In genomic region chr5:78627175-78627574, GRCh38 we compare ENCODE assay signal across 11 cellular contexts. TPM values are rescaled to one million over a fixed set of nuclear protein-coding genes. Genes with fewer than 3 reads are reported as not detected.
A peak's percentile ranks its signal among the peaks of the same experiment; 100 is the strongest.
DNase-seq lines count a peak whose midpoint lies in the region; ATAC-seq, FAIRE-seq and TF ChIP-seq lines count a peak whose summit lies in the region.
"Had no signal": no experiment of that assay in that cellular context is flagged by ENCODE, and none has a peak within 500 bp of the region (broad histone marks: within the 10 kb centered on the region; RNA-seq: fewer than 3 reads in every experiment).

No MANE protein-coding gene starts in this region.

- H3K79me1 ChIP-seq in trophoblast cell (ENCODE audit: low read length) = peaks cover 22% of the 10 kb centered on the region

- H3K36me3 Mint-ChIP-seq in CD8-positive, alpha-beta memory T cell = no peaks in the 10 kb centered on the region
- H3K36me3 Mint-ChIP-seq in glutamatergic neuron (ENCODE audit: unreplicated experiment) = peaks cover 6% of the 10 kb centered on the region

- H3K27ac ChIP-seq in PC-9 = no peak overlapping the region
- H3K27ac ChIP-seq in trophoblast cell (ENCODE audit: low read depth, low read length) = peak overlapping the region; percentile 89
- no peak overlapping the region for H3K27ac ChIP-seq in CD8-positive, alpha-beta memory T cell (ENCODE audit: low read depth, low read length)

- POLR2A ChIA-PET in PC-9 (lab: Charles Lee; ENCODE audit: unreplicated experiment) = no interaction called here
- POLR2A ChIA-PET in CD8-positive, alpha-beta memory T cell (lab: Charles Lee) = no interaction called here

- H4K8ac ChIP-seq in trophoblast cell (ENCODE audit: low read depth, low read length) = no peak overlapping the region

- no peak for FAIRE-seq in RCC 7860 (lab: Jason Lieb, UNC)
- FAIRE-seq: GM18507 had no signal

- H3K14ac ChIP-seq in trophoblast cell (ENCODE audit: low read length) = no peak overlapping the region

- H3K27me3 ChIP-seq in PC-9 (ENCODE audit: insufficient read depth, low read depth) (no peaks in the 10 kb centered on the region), trophoblast cell (ENCODE audit: insufficient read depth, low read length) (no peaks in the 10 kb centered on the region)
- H3K27me3 ChIP-seq in CD8-positive, alpha-beta memory T cell (ENCODE audit: insufficient read depth, low read length, poor library complexity, severe bottlenecking) = no peaks in the 10 kb centered on the region

- peak; percentile 38 for ATAC-seq in esophagus mucosa
- no peak for ATAC-seq in activated CD4-positive, CD25-positive, alpha-beta regulatory T cell treated with anti-CD3 and anti-CD28 coated beads, Interleukin-2, amount 50 U/mL, for 24 hours

- no peak overlapping the region for H3K4ac ChIP-seq in trophoblast cell (ENCODE audit: low read depth, low read length)

- no peak overlapping the region for H2BK120ac ChIP-seq in trophoblast cell (ENCODE audit: insufficient read depth, low read length, poor library complexity)

- H3K18ac ChIP-seq in trophoblast cell (ENCODE audit: low read length) = no peak overlapping the region

- TF ChIP-seq CTCF in GM12865 (IDR thresholded peaks at IDR 0.05; ENCODE audit: insufficient read depth, low read depth, low read length, missing control alignments) (peak; percentile 22), PC-9 (conservative IDR thresholded peaks at IDR 0.05) (peak; percentile 45), glutamatergic neuron (IDR thresholded peaks at IDR 0.05; ENCODE audit: partially characterized antibody, unreplicated experiment) (no peak)

- H3K9me3 ChIP-seq in PC-9 (ENCODE audit: insufficient read depth, low read depth) (no peaks in the 10 kb centered on the region), trophoblast cell (ENCODE audit: insufficient read depth, low read depth, low read length) (no peaks in the 10 kb centered on the region)
- no peaks in the 10 kb centered on the region for H3K9me3 ChIP-seq in CD8-positive, alpha-beta memory T cell (ENCODE audit: low read length)

- H3K9me3 Mint-ChIP-seq in CD8-positive, alpha-beta memory T cell = no peaks in the 10 kb centered on the region
- H3K9me3 Mint-ChIP-seq in glutamatergic neuron (ENCODE audit: unreplicated experiment) = peaks cover 3% of the 10 kb centered on the region
- H3K9me3 Mint-ChIP-seq: dendritic cell treated with granulocyte-macrophage colony-stimulating factor and Interleukin-4, amounts not matched to agents 40 ng/mL and 50 ng/mL, for 4 days had no signal

- H3K36me3 ChIP-seq in PC-9 (ENCODE audit: low read depth) = peaks cover 27% of the 10 kb centered on the region
- peaks cover 7 to 18% of the 10 kb centered on the region in 2 experiments for H3K36me3 ChIP-seq in trophoblast cell (ENCODE audit: control insufficient read depth in 1 of 2, insufficient read depth in 2 of 2, low read length in 2 of 2)
- no peaks in the 10 kb centered on the region for H3K36me3 ChIP-seq in CD8-positive, alpha-beta memory T cell (ENCODE audit: insufficient read depth, low read length)

- H3K4me3 ChIP-seq in GM12865 (ENCODE audit: low read depth, low read length) (no peak overlapping the region), PC-9 (no peak overlapping the region), trophoblast cell (ENCODE audit: low read depth, low read length) (no peak overlapping the region)
- no peak overlapping the region for H3K4me3 ChIP-seq in CD8-positive, alpha-beta memory T cell (ENCODE audit: low read length)

- H4K20me1 ChIP-seq in PC-9 (ENCODE audit: insufficient read depth) = no peaks in the 10 kb centered on the region

- CTCF ChIA-PET in PC-9 (lab: Charles Lee) = interaction anchor here (1.0 kb wide), 1 partner anchor 33 kb away, joined by 3 read pairs; no protein-coding TSS in a partner anchor
- CTCF ChIA-PET in CD8-positive, alpha-beta memory T cell (lab: Charles Lee) = interaction anchor here (1.5 kb wide), 1 partner anchor 18 kb away, joined by 4 read pairs; no protein-coding TSS in a partner anchor

- H3K4me3 Mint-ChIP-seq in CD8-positive, alpha-beta memory T cell = no peak overlapping the region
- H3K4me3 Mint-ChIP-seq in glutamatergic neuron (ENCODE audit: unreplicated experiment) = no peak overlapping the region
- H3K4me3 Mint-ChIP-seq: dendritic cell treated with granulocyte-macrophage colony-stimulating factor and Interleukin-4, amounts not matched to agents 40 ng/mL and 50 ng/mL, for 4 days had no signal

- peaks cover 17% of the 10 kb centered on the region for H3K4me1 ChIP-seq in PC-9 (replicated peaks; ENCODE audit: insufficient read depth)
- H3K4me1 ChIP-seq in trophoblast cell (ENCODE audit: control insufficient read depth in 1 of 2, insufficient read depth in 2 of 2, low read length in 2 of 2) = peaks cover 47 to 55% of the 10 kb centered on the region in 2 experiments
- H3K4me1 ChIP-seq in CD8-positive, alpha-beta memory T cell (ENCODE audit: insufficient read depth, low read length) = no peaks in the 10 kb centered on the region

- no CpG with 5 or more reads among the region's 3 CpGs for WGBS in trophoblast cell (ENCODE audit: extremely low coverage, insufficient coverage, insufficient read length)

- no peak overlapping the region for H3K4me2 ChIP-seq in PC-9
- no peak overlapping the region for H3K4me2 ChIP-seq in trophoblast cell (ENCODE audit: low read length)

- no TSS peak for BruUV-seq in PC-9 (replicated peaks; lab: Mats Ljungman, UMichigan)

- no peaks in the 10 kb centered on the region for H3K4me1 Mint-ChIP-seq in CD8-positive, alpha-beta memory T cell
- H3K4me1 Mint-ChIP-seq in glutamatergic neuron (ENCODE audit: low read depth, unreplicated experiment) = peaks cover 12% of the 10 kb centered on the region

- H3K9me2 ChIP-seq in PC-9 (ENCODE audit: insufficient read depth) = no peaks in the 10 kb centered on the region

- intact Hi-C loops in PC-9 (cut with micrococcal nuclease; ENCODE audit: unreplicated experiment) = no loop called here

- no peak overlapping the region for H3K23ac ChIP-seq in trophoblast cell (ENCODE audit: low read length)

- H3F3A ChIP-seq in PC-9 (ENCODE audit: insufficient read depth, low read depth) = peaks cover 5% of the 10 kb centered on the region

- no peak overlapping the region for H4K12ac ChIP-seq in trophoblast cell (ENCODE audit: low read depth, low read length)

- no peak for DNase-seq in GM12865 (ENCODE audit: low read depth)
- DNase-seq in PC-9 = no peak
- no peak for DNase-seq in trophoblast cell
- DNase-seq in CD8-positive, alpha-beta memory T cell = no peak
- DNase-seq in glutamatergic neuron = no peak
- no peak for DNase-seq in RCC 7860 (ENCODE audit: low spot score)
- DNase-seq: activated CD4-positive, alpha-beta T cell treated with anti-CD3 and anti-CD28 coated beads, Interleukin-2, amount 50 U/mL, for 1 hour had no signal

- no peaks in the 10 kb centered on the region; the same call in 1 of the 2 replicates for H3K79me2 ChIP-seq in PC-9 (ENCODE audit: low read depth)
- H3K79me2 ChIP-seq in trophoblast cell (ENCODE audit: control insufficient read depth, insufficient read depth, low read length, poor library complexity) = peaks cover 9% of the 10 kb centered on the region

- no peak overlapping the region for H2AK5ac ChIP-seq in trophoblast cell (ENCODE audit: low read length)

- no peak overlapping the region for H2BK5ac ChIP-seq in trophoblast cell (ENCODE audit: low read depth, low read length, poor library complexity)

- H2AFZ ChIP-seq in PC-9 = no peak overlapping the region
- H2AFZ ChIP-seq in trophoblast cell (ENCODE audit: insufficient read depth, low read length, poor library complexity) = no peak overlapping the region

- H3K9ac ChIP-seq in trophoblast cell (ENCODE audit: low read length) = no peak overlapping the region

- H3K27ac Mint-ChIP-seq in CD8-positive, alpha-beta memory T cell = no peak overlapping the region
- no peak overlapping the region for H3K27ac Mint-ChIP-seq in glutamatergic neuron (ENCODE audit: unreplicated experiment)
- H3K27ac Mint-ChIP-seq: dendritic cell treated with granulocyte-macrophage colony-stimulating factor and Interleukin-4, amounts not matched to agents 40 ng/mL and 50 ng/mL, for 4 days had no signal

- no peak overlapping the region for H2BK12ac ChIP-seq in trophoblast cell (ENCODE audit: low read length)

- H3K27me3 Mint-ChIP-seq in CD8-positive, alpha-beta memory T cell = peaks cover 11 to 35% of the 10 kb centered on the region in 2 donors
- peaks cover 13% of the 10 kb centered on the region for H3K27me3 Mint-ChIP-seq in glutamatergic neuron (ENCODE audit: unreplicated experiment)

- H4K91ac ChIP-seq in trophoblast cell (ENCODE audit: low read depth, low read length) = peak overlapping the region; percentile 97

RNA-seq across cellular contexts. Expression of gene LHFPL2, which starts 21.4 kb away (rescaled TPM):
- total RNA-seq in PC-9 (2021) (10.1 and 14.0 TPM in 2 replicates), esophagus mucosa (3.7 TPM), glutamatergic neuron (ENCODE audit: unreplicated experiment) (2.5 TPM)
- 27.9 and 29.1 TPM in 2 replicates for polyA plus RNA-seq in trophoblast cell (2013)
- 1 to 10 TPM in 1 of 2 experiments, under 1 TPM in 1; 0.84 to 1.2 TPM for total RNA-seq in CD8-positive, alpha-beta memory T cell
- polyA plus RNA-seq in CD8-positive, alpha-beta memory T cell = 0.20 TPM
